Comparison of ENCODE assay signal across 8 cellular contexts in the genomic region with DNA sequence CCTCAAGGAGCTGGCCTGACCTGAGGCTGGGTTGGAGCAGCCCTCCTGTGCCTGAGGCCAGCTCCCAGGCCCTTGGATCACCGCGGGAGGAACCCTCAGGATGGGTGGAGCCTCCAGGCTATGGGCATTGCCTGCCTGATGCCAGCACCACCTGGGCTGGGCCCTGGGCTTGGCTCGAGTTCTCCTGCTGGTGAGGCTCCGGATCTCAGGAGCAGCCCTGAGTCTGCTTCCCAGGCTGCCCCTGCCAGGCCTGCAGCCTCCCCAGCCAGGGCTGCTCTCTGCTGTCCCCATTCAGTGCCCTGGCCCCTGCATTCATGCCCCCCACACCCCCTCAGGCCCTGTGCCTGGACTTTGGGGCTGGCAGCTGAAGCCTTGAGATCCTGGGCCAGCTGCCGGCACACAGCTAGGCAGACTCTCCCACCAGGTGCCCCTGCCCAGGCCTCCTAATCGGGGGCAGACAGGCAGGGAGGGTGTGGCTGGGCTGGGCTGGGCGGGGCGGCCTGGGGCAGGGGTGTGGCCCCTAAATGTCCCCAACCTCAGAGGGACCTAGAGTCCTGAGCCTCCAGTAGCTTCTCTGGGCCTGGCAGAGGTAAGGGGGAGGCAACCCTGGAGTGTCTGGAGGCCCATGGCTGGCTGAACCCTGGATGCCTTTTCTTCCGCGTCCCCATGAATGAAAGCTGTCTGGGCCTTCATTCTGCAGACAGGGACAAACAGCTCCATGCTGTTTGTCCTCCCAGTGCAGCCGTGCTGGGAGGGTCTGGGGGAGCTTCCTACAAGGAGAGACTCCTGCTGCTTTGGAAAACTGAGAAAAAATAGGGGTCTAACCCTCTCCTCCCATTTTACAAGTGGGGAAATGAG. TPM values are rescaled to one million over a fixed set of nuclear protein-coding genes. Genes with fewer than 3 reads are reported as not detected.
DNase-seq lines count a peak whose midpoint lies in the region; ATAC-seq, FAIRE-seq and TF ChIP-seq lines count a peak whose summit lies in the region.

No MANE protein-coding gene starts in this region.

- peaks cover 20% of the 10 kb centered on the region for H3K4me1 ChIP-seq in HUES64 (ENCODE audit: insufficient read depth, low read length)

- POLR2A ChIA-PET in AG04449 (lab: Yijun Ruan, JAX) (interaction anchor here (0.6 to 1.0 kb wide), 2 partner anchors 27 to 30 kb away, joined by 3 read pairs; no protein-coding TSS in a partner anchor), MCF 10A (lab: Yijun Ruan, JAX) (interaction anchor here (0.7 to 2.3 kb wide), 4 partner anchors 20 to 143 kb away, joined by 3 to 17 read pairs (median 5); a partner anchor contains a TSS)

- TF ChIP-seq CTCF in AG04449 (IDR thresholded peaks at IDR 0.05; ENCODE audit: insufficient read depth, low read length, missing control alignments) (no peak), MCF 10A (IDR thresholded peaks at IDR 0.05; ENCODE audit: unreplicated experiment) (no peak)

- no peaks in the 10 kb centered on the region for H3K9me3 Mint-ChIP-seq in MCF 10A (ENCODE audit: unreplicated experiment)
- H3K9me3 Mint-ChIP-seq in naive B cell = no peaks in the 10 kb centered on the region

- ATAC-seq in naive B cell (ENCODE audit: low read depth in 2 of 2) (no peak), HG03175 (IDR thresholded peaks at IDR 0.05; ENCODE audit: unreplicated experiment) (no peak), HG03432 (IDR thresholded peaks at IDR 0.05; ENCODE audit: unreplicated experiment) (no peak)

- no peak for DNase-seq in AG04449 (ENCODE audit: low read depth, low spot score)
- DNase-seq in MCF 10A (ENCODE audit: unreplicated experiment) = no peak
- no peak for DNase-seq in naive B cell
- DNase-seq in NCI-H2171 (lab: John Stamatoyannopoulos, UW) = no peak
- DNase-seq in frontal cortex (ENCODE audit: low spot score in 2 of 2) = no peak

- H3K27me3 ChIP-seq in HUES64 (ENCODE audit: insufficient read depth, low read length) = no peaks in the 10 kb centered on the region

- 75% methylated on average over 11 of the region's 11 CpGs for WGBS in HUES64

- H3K4me1 Mint-ChIP-seq in MCF 10A (ENCODE audit: insufficient read depth, unreplicated experiment) = peaks cover 8% of the 10 kb centered on the region
- H3K4me1 Mint-ChIP-seq in naive B cell = peaks cover 29 to 36% (median 34%) of the 10 kb centered on the region in 3 donors

- BruUV-seq in MCF 10A (replicated peaks; lab: Mats Ljungman, UMichigan) = no TSS peak

- CTCF ChIA-PET in AG04449 (lab: Yijun Ruan, JAX) = interaction anchor here (0.6 to 1.5 kb wide), 3 partner anchors 8 to 98 kb away, joined by 3 to 4 read pairs (median 3); no protein-coding TSS in a partner anchor
- CTCF ChIA-PET in MCF 10A (lab: Yijun Ruan, JAX) = interaction anchor here (0.5 to 0.6 kb wide), 2 partner anchors 9 to 183 kb away, joined by 3 read pairs; no protein-coding TSS in a partner anchor

- peak overlapping the region; percentile 72 for H3K4me3 Mint-ChIP-seq in MCF 10A (ENCODE audit: unreplicated experiment)
- H3K4me3 Mint-ChIP-seq in naive B cell = peak overlapping the region; percentile 82 to 94 (median 90)

- peaks cover 5% of the 10 kb centered on the region; the same call in 1 of the 2 replicates for H3K36me3 ChIP-seq in HUES64 (ENCODE audit: insufficient read depth, low read length)

- H3K9me3 ChIP-seq in HUES64 (ENCODE audit: insufficient read depth, low read depth, low read length) = no peaks in the 10 kb centered on the region

- intact Hi-C loops in MCF 10A (cut with micrococcal nuclease) = no loop called here

- no peak for FAIRE-seq in frontal cortex (lab: Jason Lieb, UNC)

- H3K36me3 Mint-ChIP-seq in MCF 10A (ENCODE audit: insufficient read depth, unreplicated experiment) (no peaks in the 10 kb centered on the region), naive B cell (no peaks in the 10 kb centered on the region)

- H3K4me3 ChIP-seq in AG04449 (ENCODE audit: low read depth, low read length) (peak overlapping the region; percentile 77), HUES64 (ENCODE audit: low read length) (peak overlapping the region; percentile 92)

- H3K27ac Mint-ChIP-seq in MCF 10A (ENCODE audit: low read depth, unreplicated experiment) (peak overlapping the region; percentile 79), naive B cell (peak overlapping the region in 3 of 6 donors; percentile 54 to 99 (median 85))

- H3K27ac ChIP-seq in HUES64 (ENCODE audit: low read depth, low read length) = no peak overlapping the region

- peak overlapping the region; percentile 82; the same call in 1 of the 2 replicates for H3K9ac ChIP-seq in HUES64 (ENCODE audit: low read depth, low read length)

- no peaks in the 10 kb centered on the region for H3K27me3 Mint-ChIP-seq in MCF 10A (ENCODE audit: insufficient read depth, unreplicated experiment)
- no peaks in the 10 kb centered on the region for H3K27me3 Mint-ChIP-seq in naive B cell

RNA-seq across cellular contexts. Expression of a gene that starts 1.1 kb away (rescaled TPM):
- polyA plus RNA-seq in HUES64 (2013, experiment 1 of 2) = 25.4 TPM
- polyA plus RNA-seq in HUES64 (2013, experiment 2 of 2) = 25.9 TPM
- 45.6 and 47.4 TPM in 2 replicates for total RNA-seq in MCF 10A (2022)
- 10 to 100 TPM in 5 of 6 donors, 1 to 10 TPM in 1; 4.5 to 22.2 (median 12.7) TPM for polyA plus RNA-seq in naive B cell (ENCODE audit: low read depth in 6 of 6)
- total RNA-seq in frontal cortex = 16.7 TPM

RNA-seq across cellular contexts. Expression of a gene that starts 1.8 kb away (rescaled TPM):
- polyA plus RNA-seq in HUES64 (2013, experiment 1 of 2) = 0.35 TPM
- polyA plus RNA-seq in HUES64 (2013, experiment 2 of 2) = 0.38 TPM
- total RNA-seq in MCF 10A (2022) (not detected in 2 replicates), frontal cortex (0.41 TPM)
- polyA plus RNA-seq in naive B cell (ENCODE audit: low read depth in 6 of 6) = 1 to 10 TPM in 4 of 6 donors, under 1 TPM in 2; 0.90 to 3.4 (median 1.9) TPM

RNA-seq across cellular contexts. Expression of a gene that starts 8.4 kb away (rescaled TPM):
- 0.10 TPM for polyA plus RNA-seq in HUES64 (2013, experiment 1 of 2)
- polyA plus RNA-seq in HUES64 (2013, experiment 2 of 2) = not detected
- total RNA-seq in MCF 10A (2022) (not detected in 2 replicates), frontal cortex (not detected)
- not detected for polyA plus RNA-seq in naive B cell (ENCODE audit: low read depth in 6 of 6)

RNA-seq across cellular contexts. Expression of a gene that starts 21.2 kb away (rescaled TPM):
- polyA plus RNA-seq in HUES64 (2013, experiment 1 of 2) = 14.2 TPM
- 16.7 TPM for polyA plus RNA-seq in HUES64 (2013, experiment 2 of 2)
- total RNA-seq in MCF 10A (2022) (17.1 and 17.7 TPM in 2 replicates), frontal cortex (25.3 TPM)
- 10 to 100 TPM in 2 of 6 donors, 1 to 10 TPM in 4; 6.8 to 14.5 (median 9.4) TPM for polyA plus RNA-seq in naive B cell (ENCODE audit: low read depth in 6 of 6)

RNA-seq across cellular contexts. Expression of a gene that starts 41.1 kb away (rescaled TPM):
- polyA plus RNA-seq in HUES64 (2013, experiment 1 of 2) = 31.1 TPM
- polyA plus RNA-seq in HUES64 (2013, experiment 2 of 2) = 29.1 TPM
- total RNA-seq in MCF 10A (2022) = 68.2 and 81.1 TPM in 2 replicates
- polyA plus RNA-seq in naive B cell (ENCODE audit: low read depth in 6 of 6) = 10 to 100 TPM in 1 of 6 donors, 1 to 10 TPM in 5; 4.3 to 11.0 (median 5.0) TPM
- total RNA-seq in frontal cortex = 7.3 TPM
